In genomic region chr14:64549805-64550538, GRCh38 we compare ENCODE assay signal across 8 cellular contexts. TPM values are rescaled to one million over a fixed set of nuclear protein-coding genes. Genes with fewer than 3 reads are reported as not detected.
DNase-seq lines count a peak whose midpoint lies in the region; ATAC-seq and TF ChIP-seq lines count a peak whose summit lies in the region.

A gene with protein sequence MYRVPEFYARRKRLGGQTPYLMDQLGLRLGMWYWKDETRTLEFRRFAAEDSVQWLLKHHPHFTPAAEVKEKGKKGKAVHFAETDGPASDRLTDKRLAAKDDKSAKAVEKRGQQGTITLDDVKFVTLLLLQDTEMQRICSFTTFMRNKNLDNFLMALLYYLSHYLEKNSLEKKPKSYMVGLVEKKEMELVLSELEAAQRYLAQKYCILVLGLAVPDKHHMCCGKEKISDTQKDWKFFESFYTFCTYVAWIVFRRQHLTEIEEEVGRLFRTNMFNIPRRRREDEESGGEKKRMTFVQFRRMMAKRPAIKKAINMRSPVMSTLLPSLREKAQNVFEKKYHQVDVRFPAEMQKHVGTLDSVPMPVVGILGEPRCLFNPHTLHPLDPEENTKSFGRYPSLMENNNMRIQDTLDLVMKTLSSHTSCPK (plus strand): TSS chr14:64549961. CDS start chr14:64549998, 37 bp downstream.

- intact Hi-C loops in CD8-positive, alpha-beta T cell (cut with DNase I, micrococcal nuclease), result loop anchor here in 1 of 2 experiments (1.0 to 2.0 kb wide), 3 partner anchors 10 to 161 kb away; partner anchors contain the start of genes HSPA2 and MTHFD1

- H3K27ac Mint-ChIP-seq in CD8-positive, alpha-beta T cell, result no peak within 1 kb of the TSS
- no peak within 1 kb of the TSS for H3K27ac Mint-ChIP-seq in T-helper 1 cell treated with Interleukin-12 subunit alpha and Interleukin-12 subunit beta and Interleukin-4 antibody, amounts not matched to agents 30 μg/mL and 1 μg/mL, for 36 hours
- no peak within 1 kb of the TSS for H3K27ac Mint-ChIP-seq in stimulated activated naive CD8-positive, alpha-beta T cell treated with anti-CD3 and anti-CD28 coated beads, Interleukin-15, amount 100 ng/mL, for 72 hours

- H3K4me1 Mint-ChIP-seq in CD8-positive, alpha-beta T cell (ENCODE audit: low read depth), result peaks cover 18% of the 10 kb centered on the region
- peaks cover 8% of the 10 kb centered on the region for H3K4me1 Mint-ChIP-seq in T-helper 1 cell treated with Interleukin-12 subunit alpha and Interleukin-12 subunit beta and Interleukin-4 antibody, amounts not matched to agents 30 μg/mL and 1 μg/mL, for 36 hours (ENCODE audit: low read depth)
- H3K4me1 Mint-ChIP-seq in stimulated activated naive CD8-positive, alpha-beta T cell treated with anti-CD3 and anti-CD28 coated beads, Interleukin-15, amount 100 ng/mL, for 72 hours, result peaks cover 7% of the 10 kb centered on the region

- no peaks in the 10 kb centered on the region for H3K9me3 Mint-ChIP-seq in CD8-positive, alpha-beta T cell
- no peaks in the 10 kb centered on the region for H3K9me3 Mint-ChIP-seq in T-helper 1 cell treated with Interleukin-12 subunit alpha and Interleukin-12 subunit beta and Interleukin-4 antibody, amounts not matched to agents 30 μg/mL and 1 μg/mL, for 36 hours
- H3K9me3 Mint-ChIP-seq in stimulated activated naive CD8-positive, alpha-beta T cell treated with anti-CD3 and anti-CD28 coated beads, Interleukin-15, amount 100 ng/mL, for 72 hours, result no peaks in the 10 kb centered on the region

- no peaks in the 10 kb centered on the region for H3K27me3 Mint-ChIP-seq in CD8-positive, alpha-beta T cell (ENCODE audit: low read depth)
- H3K27me3 Mint-ChIP-seq in T-helper 1 cell treated with Interleukin-12 subunit alpha and Interleukin-12 subunit beta and Interleukin-4 antibody, amounts not matched to agents 30 μg/mL and 1 μg/mL, for 36 hours (ENCODE audit: low read depth), result peaks cover 41% of the 10 kb centered on the region
- peaks cover 11% of the 10 kb centered on the region for H3K27me3 Mint-ChIP-seq in stimulated activated naive CD8-positive, alpha-beta T cell treated with anti-CD3 and anti-CD28 coated beads, Interleukin-15, amount 100 ng/mL, for 72 hours

- H3K4me3 Mint-ChIP-seq in CD8-positive, alpha-beta T cell, result peak within 1 kb of the TSS; percentile 78
- H3K4me3 Mint-ChIP-seq in T-helper 1 cell treated with Interleukin-12 subunit alpha and Interleukin-12 subunit beta and Interleukin-4 antibody, amounts not matched to agents 30 μg/mL and 1 μg/mL, for 36 hours, result peak within 1 kb of the TSS; percentile 80
- H3K4me3 Mint-ChIP-seq in stimulated activated naive CD8-positive, alpha-beta T cell treated with anti-CD3 and anti-CD28 coated beads, Interleukin-15, amount 100 ng/mL, for 72 hours, result peak within 1 kb of the TSS; percentile 56 to 64

- H3K27ac ChIP-seq in CD8-positive, alpha-beta T cell (ENCODE audit: low read depth, low read length), result no peak within 1 kb of the TSS
- no peak within 1 kb of the TSS for H3K27ac ChIP-seq in coronary artery
- H3K27ac ChIP-seq in mesodermal cell (ENCODE audit: low read depth, low read length, severe bottlenecking), result no peak within 1 kb of the TSS

- no peaks in the 10 kb centered on the region for H3K36me3 ChIP-seq in CD8-positive, alpha-beta T cell (ENCODE audit: insufficient read depth, low read length)
- H3K36me3 ChIP-seq in mesodermal cell (ENCODE audit: control insufficient read depth, insufficient read depth, low read length), result no peaks in the 10 kb centered on the region

- peak in 5 of 7 experiments; percentile 32 to 69 (median 46) for DNase-seq in CD8-positive, alpha-beta T cell
- DNase-seq in HT-29 (ENCODE audit: low spot score), result peak; percentile 36
- no peak for DNase-seq in coronary artery (ENCODE audit: low spot score)
- peak; percentile 38 to 51 for DNase-seq in stimulated activated naive CD8-positive, alpha-beta T cell treated with anti-CD3 and anti-CD28 coated beads, Interleukin-15, amount 100 ng/mL, for 72 hours
- DNase-seq in HEK293T (ENCODE audit: extremely low spot score), result no peak

- CTCF ChIA-PET in CD8-positive, alpha-beta T cell (lab: Charles Lee), result interaction anchor here (0.6 to 2.2 kb wide), 3 partner anchors 9 to 165 kb away, joined by 3 to 11 read pairs (median 4); partner anchors contain the start of gene HSPA2
- CTCF ChIA-PET in HEK293T (lab: Yijun Ruan, JAX), result no interaction called here

- H3K4me3 ChIP-seq in CD8-positive, alpha-beta T cell (ENCODE audit: low read depth, low read length), result peak within 1 kb of the TSS; percentile 31
- H3K4me3 ChIP-seq in coronary artery, result peak within 1 kb of the TSS; percentile 59
- peak within 1 kb of the TSS; percentile 25 for H3K4me3 ChIP-seq in mesodermal cell (ENCODE audit: extremely low read depth, insufficient read depth, low read length, poor library complexity, severe bottlenecking)

- no peaks in the 10 kb centered on the region for H3K36me3 Mint-ChIP-seq in CD8-positive, alpha-beta T cell
- H3K36me3 Mint-ChIP-seq in T-helper 1 cell treated with Interleukin-12 subunit alpha and Interleukin-12 subunit beta and Interleukin-4 antibody, amounts not matched to agents 30 μg/mL and 1 μg/mL, for 36 hours (ENCODE audit: low read depth), result peaks cover 3% of the 10 kb centered on the region

- H3K9me3 ChIP-seq in CD8-positive, alpha-beta T cell (ENCODE audit: low read length), result no peaks in the 10 kb centered on the region
- no peaks in the 10 kb centered on the region for H3K9me3 ChIP-seq in mesodermal cell (ENCODE audit: control insufficient read depth, low read length)

- no peaks in the 10 kb centered on the region for H3K27me3 ChIP-seq in CD8-positive, alpha-beta T cell (ENCODE audit: insufficient read depth, low read length)

- TF ChIP-seq CTCF in CD8-positive, alpha-beta T cell (IDR thresholded peaks at IDR 0.05), result no peak
- no peak for TF ChIP-seq CTCF in coronary artery (IDR thresholded peaks at IDR 0.05)

- peaks cover 8% of the 10 kb centered on the region for H3K4me1 ChIP-seq in CD8-positive, alpha-beta T cell (ENCODE audit: insufficient read depth, low read length)
- peaks cover 5% of the 10 kb centered on the region for H3K4me1 ChIP-seq in mesodermal cell (ENCODE audit: control insufficient read depth, insufficient read depth, low read length, poor library complexity, severe bottlenecking)

- peak; percentile 94 for ATAC-seq in CD8-positive, alpha-beta T cell
- ATAC-seq in stimulated activated naive CD8-positive, alpha-beta T cell treated with anti-CD3 and anti-CD28 coated beads, Interleukin-15, amount 100 ng/mL, for 72 hours, result peak; percentile 96
- no peak for ATAC-seq in GM19467 (IDR thresholded peaks at IDR 0.05; ENCODE audit: unreplicated experiment)

- 6 to 7% methylated on average over 27 to 39 of the region's 50 CpGs for WGBS in mesodermal cell (ENCODE audit: insufficient coverage in 2 of 2), 2 experiments

- POLR2A ChIA-PET in CD8-positive, alpha-beta T cell (lab: Charles Lee), result interaction anchor here (0.7 to 1.2 kb wide), 3 partner anchors 9 to 241 kb away, joined by 3 to 6 read pairs (median 4); partner anchors contain the start of genes HSPA2 and ZBTB1
- POLR2A ChIA-PET in HEK293T (lab: Yijun Ruan, JAX), result interaction anchor here (1.2 to 1.6 kb wide), 2 partner anchors 10 to 212 kb away, joined by 3 to 8 read pairs; partner anchors contain the start of gene HSPA2

TF ChIP-seq in HEK293T, 16 proteins besides CTCF, POLR2A, EP300 and RAD21:
- no peak for TF ChIP-seq L3MBTL2 (conservative IDR thresholded peaks at IDR 0.05)
- TF ChIP-seq SP1 (IDR thresholded peaks at IDR 0.05), result no peak
- TF ChIP-seq LEF1 (IDR thresholded peaks at IDR 0.05; ENCODE audit: borderline replicate concordance), result no peak
- TF ChIP-seq FOXA1 (IDR thresholded peaks at IDR 0.05), result no peak
- no peak for TF ChIP-seq CTBP1 (IDR thresholded peaks at IDR 0.05; ENCODE audit: borderline replicate concordance)
- no peak for TF ChIP-seq TARDBP (IDR thresholded peaks at IDR 0.05)
- no peak for TF ChIP-seq NFRKB (IDR thresholded peaks at IDR 0.05)
- TF ChIP-seq FOXM1 (IDR thresholded peaks at IDR 0.05; ENCODE audit: borderline replicate concordance), result no peak
- TF ChIP-seq BHLHE40 (IDR thresholded peaks at IDR 0.05; ENCODE audit: borderline replicate concordance), result no peak
- TF ChIP-seq ARNT (IDR thresholded peaks at IDR 0.05), result no peak
- TF ChIP-seq PKNOX1 (IDR thresholded peaks at IDR 0.05), result no peak
- TF ChIP-seq ZNF384 (IDR thresholded peaks at IDR 0.05), result no peak
- no peak for TF ChIP-seq HDGF (IDR thresholded peaks at IDR 0.05; ENCODE audit: borderline replicate concordance)
- TF ChIP-seq FOXK2 (IDR thresholded peaks at IDR 0.05), result no peak
- no peak for TF ChIP-seq ELF4 (IDR thresholded peaks at IDR 0.05)
- TF ChIP-seq SUZ12 (IDR thresholded peaks at IDR 0.05), result no peak

RNA-seq across cellular contexts. Expression of the gene that starts here (rescaled TPM):
- under 1 TPM in 1 of 2 experiments, not detected in 1; 0.22 TPM for total RNA-seq in CD8-positive, alpha-beta T cell
- 0.18 and 0.29 TPM in 2 replicates for total RNA-seq in HT-29 (2014; rRNA removed; shearing (Covaris generic))
- 1.8 TPM for polyA plus RNA-seq in mesodermal cell (2013, experiment 1 of 2)
- polyA plus RNA-seq in mesodermal cell (2013, experiment 2 of 2), result 1.2 TPM

Comparison
In these comparisons a context has a peak if more than half of its experiments do, and no peak if none do; other contexts are left out.
1. Peak in DNase-seq, ATAC-seq and H3K4me3 ChIP-seq in CD8-positive, alpha-beta T cell; RNA of the gene not detected or under 1 TPM.
2. Peak in DNase-seq in HT-29; RNA of the gene not detected or under 1 TPM.
3. DNase-seq: peak in stimulated activated naive CD8-positive, alpha-beta T cell treated with anti-CD3 and anti-CD28 coated beads, Interleukin-15, amount 100 ng/mL, for 72 hours (2 of 2); none in coronary artery (single experiment) and HEK293T (single experiment).
4. Peak in every context shown above with its lines, with median percentiles within 50 percentile points of each other: H3K4me3 ChIP-seq and H3K4me3 Mint-ChIP-seq.